9 cellular contexts compared by ENCODE assay signal in genomic region chr7:80941206-80941758, GRCh38. TPM values are rescaled to one million over a fixed set of nuclear protein-coding genes. Genes with fewer than 3 reads are reported as not detected.
DNase-seq lines count a peak whose midpoint lies in the region; ATAC-seq and TF ChIP-seq lines count a peak whose summit lies in the region.
"Had no signal": no experiment of that assay in that cellular context is flagged by ENCODE, and none has a peak within 500 bp of the region (broad histone marks: within the 10 kb centered on the region; RNA-seq: fewer than 3 reads in every experiment).

No MANE protein-coding gene starts in this region.

- H3K79me1 ChIP-seq in H9 (ENCODE audit: insufficient read depth, low read depth, low read length, poor library complexity, severe bottlenecking): no peaks in the 10 kb centered on the region

- POLR2A ChIA-PET in AG04449 (lab: Yijun Ruan, JAX): interaction anchor here (0.5 to 1.2 kb wide), 2 partner anchors 22 to 93 kb away, joined by 3 to 5 read pairs; partner anchors contain the start of gene SEMA3C

- H2AK5ac ChIP-seq in H9 (ENCODE audit: insufficient read length, low read length): no peak overlapping the region

- no peak overlapping the region for H2BK12ac ChIP-seq in H9 (ENCODE audit: insufficient read length, low read depth, low read length)

- no peak overlapping the region for H3K18ac ChIP-seq in H9 (ENCODE audit: insufficient read length, low read depth, low read length)

- CTCF ChIA-PET in AG04449 (lab: Yijun Ruan, JAX): interaction anchor here (1.4 kb wide), 1 partner anchor 19 kb away, joined by 3 read pairs; no protein-coding TSS in a partner anchor

- no peaks in the 10 kb centered on the region for H3K27me3 ChIP-seq in lung (ENCODE audit: control insufficient read depth, insufficient read depth)
- no peaks in the 10 kb centered on the region for H3K27me3 ChIP-seq in H9 (ENCODE audit: insufficient read depth, low read length)

- no peak overlapping the region for H4K5ac ChIP-seq in H9 (ENCODE audit: insufficient read length, low read depth, low read length)

- H2BK15ac ChIP-seq in H9 (ENCODE audit: low read depth, low read length): no peak overlapping the region

- H3K27me3 Mint-ChIP-seq in H9 (ENCODE audit: low read depth): no peaks in the 10 kb centered on the region; the same call in 1 of the 2 replicates
- H3K27me3 Mint-ChIP-seq: CD4-positive, CD25-positive, alpha-beta regulatory T cell had no signal

- H3K4me3 ChIP-seq in AG04449 (ENCODE audit: low read depth, low read length) (no peak overlapping the region), epithelial cell of esophagus (ENCODE audit: low read length) (no peak overlapping the region), lung (no peak overlapping the region)

- no peaks in the 10 kb centered on the region for H3K9me3 Mint-ChIP-seq in H9

- H2BK120ac ChIP-seq in H9 (ENCODE audit: low read depth, low read length, poor library complexity, severe bottlenecking): no peak overlapping the region

- H2BK5ac ChIP-seq in H9 (ENCODE audit: insufficient read length, low read length): no peak overlapping the region

- no peak overlapping the region for H2AFZ ChIP-seq in H9 (ENCODE audit: low read length)

- H3K14ac ChIP-seq in H9 (ENCODE audit: insufficient read depth, low read length): no peak overlapping the region

- H3K27ac Mint-ChIP-seq in H9: no peak overlapping the region

- H3K9me3 ChIP-seq in lung (ENCODE audit: control insufficient read depth in 2 of 2, insufficient read depth in 1 of 2, low read length in 1 of 2) (no peaks in the 10 kb centered on the region), H9 (ENCODE audit: control insufficient read depth, low read depth, low read length) (no peaks in the 10 kb centered on the region)

- H3K56ac ChIP-seq in H9 (ENCODE audit: insufficient read length, low read depth, low read length): no peak overlapping the region

- H3K79me2 ChIP-seq in H9 (ENCODE audit: insufficient read depth, low read length): no peaks in the 10 kb centered on the region

- no peaks in the 10 kb centered on the region for H3K36me3 ChIP-seq in lung (ENCODE audit: control insufficient read depth in 2 of 2, insufficient read depth in 2 of 2, low read length in 2 of 2)

- ATAC-seq in lung (ENCODE audit: insufficient read depth, low FRiP score): peak; percentile 47
- no peak for ATAC-seq in HG03442 (IDR thresholded peaks at IDR 0.05; ENCODE audit: unreplicated experiment)
- ATAC-seq in HG02798 (IDR thresholded peaks at IDR 0.05; ENCODE audit: poor library complexity, unreplicated experiment): no peak

- H3K4me1 Mint-ChIP-seq in H9: peaks cover 0 to 4% of the 10 kb centered on the region in 2 experiments; a peak in 2 of 4 replicates
- H3K4me1 Mint-ChIP-seq: CD4-positive, CD25-positive, alpha-beta regulatory T cell had no signal

- no peak overlapping the region for H3K4ac ChIP-seq in H9 (ENCODE audit: low read depth, low read length)

- 61 to 75% methylated on average over 4 of the region's 4 CpGs for WGBS in lung, 2 donors
- no CpG with 5 or more reads among the region's 4 CpGs for WGBS in H9 (ENCODE audit: extremely low coverage, insufficient read length, low lambda C conversion rate)

- no peak for TF ChIP-seq CTCF in AG04449 (IDR thresholded peaks at IDR 0.05; ENCODE audit: insufficient read depth, low read length, missing control alignments)
- no peak for TF ChIP-seq CTCF in epithelial cell of esophagus (IDR thresholded peaks at IDR 0.05; ENCODE audit: insufficient read depth, low read depth, low read length, missing control alignments)
- TF ChIP-seq CTCF in lung (IDR thresholded peaks at IDR 0.05; ENCODE audit: control extremely low read depth, extremely low read depth): no peak
- no peak for TF ChIP-seq CTCF in H9 (conservative IDR thresholded peaks at IDR 0.05)

- H3K23ac ChIP-seq in H9 (ENCODE audit: insufficient read length, low read depth, low read length): no peak overlapping the region

- no peak overlapping the region for H3K4me3 Mint-ChIP-seq in H9
- H3K4me3 Mint-ChIP-seq: CD4-positive, CD25-positive, alpha-beta regulatory T cell had no signal

- no peaks in the 10 kb centered on the region for H4K20me1 ChIP-seq in H9 (ENCODE audit: control insufficient read depth, insufficient read depth, insufficient read length)

- no peak overlapping the region for H3T11ph ChIP-seq in H9 (ENCODE audit: low read length)

- no peak overlapping the region for H4K91ac ChIP-seq in H9 (ENCODE audit: insufficient read length, low read depth, low read length)

- H4K8ac ChIP-seq in H9 (replicated peaks; ENCODE audit: insufficient read length, low read depth, low read length): no peak overlapping the region

- no peak overlapping the region for H3K4me2 ChIP-seq in H9 (ENCODE audit: insufficient read depth, insufficient read length, low read length)

- DNase-seq in AG04449 (ENCODE audit: low read depth, low spot score) (peak; percentile 40), NCI-H1694 (lab: John Stamatoyannopoulos, UW) (peak; percentile 78), epithelial cell of esophagus (ENCODE audit: low read depth) (peak; percentile 96), lung (ENCODE audit: low spot score) (no peak), H9 (no peak)
- no peak for DNase-seq in activated naive CD4-positive, alpha-beta T cell treated with Interleukin-2 at 50 U/mL for 16 hours
- DNase-seq: CD4-positive, CD25-positive, alpha-beta regulatory T cell had no signal

- H3K36me3 Mint-ChIP-seq in H9 (ENCODE audit: insufficient read depth in 1 of 3, low read depth in 3 of 3): no peaks in the 10 kb centered on the region
- H3K36me3 Mint-ChIP-seq: CD4-positive, CD25-positive, alpha-beta regulatory T cell had no signal

- H3K4me1 ChIP-seq in lung (ENCODE audit: control insufficient read depth in 2 of 2, insufficient read depth in 2 of 2, low read length in 2 of 2) (peaks cover 0 to 5% of the 10 kb centered on the region in 2 donors), H9 (ENCODE audit: insufficient read depth, low read length) (no peaks in the 10 kb centered on the region)

- H3K27ac ChIP-seq in lung (ENCODE audit: low read depth in 1 of 2, low read length in 1 of 2): peak overlapping the region in 1 of 2 donors; percentile 50
- no peak overlapping the region for H3K27ac ChIP-seq in H9 (ENCODE audit: insufficient read length, low read depth, low read length)

- no peaks in the 10 kb centered on the region for H3K23me2 ChIP-seq in H9 (ENCODE audit: insufficient read length, low read depth, low read length, poor library complexity, severe bottlenecking)

- no peak overlapping the region for H2BK20ac ChIP-seq in H9 (ENCODE audit: low read depth, low read length, poor library complexity, severe bottlenecking)

- no peak overlapping the region for H3K9ac ChIP-seq in H9 (ENCODE audit: extremely low read depth, insufficient read length, low read length)

RNA-seq across cellular contexts. Expression of gene SEMA3C, which starts 22.4 kb away (rescaled TPM):
- total RNA-seq in lung: 10 to 100 TPM; 55.4 to 87.2 TPM
- polyA plus RNA-seq in lung: 10 to 100 TPM in 1 of 2 donors, 1 to 10 TPM in 1; 6.9 to 11.9 TPM
- 1.4 and 1.6 TPM in 2 replicates for total RNA-seq in H9 (2021)
- polyA plus RNA-seq: CD4-positive, CD25-positive, alpha-beta regulatory T cell had no signal

Comparison
In these comparisons a context has a peak if more than half of its experiments do, and no peak if none do; other contexts are left out.
1. DNase-seq: peak in AG04449 (single experiment), NCI-H1694 (single experiment) and epithelial cell of esophagus (single experiment); none in lung (single experiment), activated naive CD4-positive, alpha-beta T cell treated with Interleukin-2 at 50 U/mL for 16 hours (single experiment) and H9 (single experiment).
2. RNA of gene SEMA3C, which starts 22.4 kb away (total RNA-seq): 55.4 to 87.2 TPM in lung; 1.4 to 1.6 TPM in H9; every median in the first group is over 10 times any median in the second.